In the genomic region with DNA sequence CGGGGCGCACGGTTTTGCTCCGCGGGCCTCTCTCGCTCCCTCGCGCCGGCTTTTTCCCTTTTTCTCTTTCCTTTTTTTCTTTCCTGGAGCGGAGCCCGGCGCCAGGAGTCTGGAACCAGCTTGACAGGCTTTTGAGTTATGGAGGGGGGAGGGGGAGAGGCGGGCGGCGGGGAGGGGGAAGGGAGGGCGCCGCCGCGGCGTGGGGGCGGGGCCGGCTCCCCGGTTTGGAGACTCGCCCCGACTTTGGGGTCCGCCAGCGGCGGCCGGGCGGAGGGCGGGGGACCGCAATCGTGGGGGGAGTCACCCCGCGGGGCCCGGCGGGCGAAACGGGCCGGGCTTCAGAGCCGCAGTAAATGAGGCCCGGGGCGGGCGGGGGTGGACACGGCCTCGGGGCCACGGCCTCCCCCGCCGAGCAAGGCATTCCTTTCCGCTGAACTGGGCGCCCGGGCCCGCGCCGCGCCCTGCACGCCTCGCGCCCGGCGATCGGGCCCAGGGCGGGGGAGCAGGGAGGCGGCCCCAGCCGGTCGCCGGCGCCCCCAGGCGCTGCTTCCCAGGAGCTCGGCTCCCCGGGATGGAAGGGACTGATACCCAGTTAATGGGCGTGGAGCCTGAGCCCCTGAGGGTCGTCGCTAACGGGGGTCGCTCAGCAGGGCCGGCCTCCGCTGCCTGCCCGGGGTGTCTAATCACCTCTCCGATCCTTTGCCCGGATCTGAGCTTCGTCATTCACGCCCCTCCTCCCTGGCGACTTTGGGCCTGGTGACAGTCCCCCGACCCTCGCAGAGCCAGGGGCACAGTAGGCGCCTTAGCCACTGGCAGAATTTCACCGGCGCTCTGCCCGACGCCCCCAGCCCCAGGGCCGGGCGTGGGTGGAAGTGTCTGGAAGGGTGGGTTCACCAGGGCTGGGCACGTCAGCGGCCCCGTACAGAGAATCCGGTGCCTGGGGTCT, we compare ENCODE assay signal across 8 cellular contexts.
DNase-seq lines count a peak whose midpoint lies in the region; ATAC-seq and TF ChIP-seq lines count a peak whose summit lies in the region.

No MANE protein-coding gene starts in this region.

- peak overlapping the region; percentile 95 for H3K27ac ChIP-seq in endodermal cell (ENCODE audit: low read depth, low read length)

- H3K9me3 Mint-ChIP-seq in endodermal cell: no peaks in the 10 kb centered on the region
- H3K9me3 Mint-ChIP-seq in stimulated activated naive CD8-positive, alpha-beta T cell treated with anti-CD3 and anti-CD28 coated beads, Interleukin-15, Interleukin-2, amounts not matched to agents 100 ng/mL and 50 ng/mL, for 24 hours: no peaks in the 10 kb centered on the region

- H3K27me3 Mint-ChIP-seq in endodermal cell (ENCODE audit: insufficient read depth): peaks cover 16% of the 10 kb centered on the region
- H3K27me3 Mint-ChIP-seq in stimulated activated naive CD8-positive, alpha-beta T cell treated with anti-CD3 and anti-CD28 coated beads, Interleukin-15, Interleukin-2, amounts not matched to agents 100 ng/mL and 50 ng/mL, for 24 hours: no peaks in the 10 kb centered on the region

- H3K9me3 ChIP-seq in endodermal cell (ENCODE audit: control insufficient read depth, low read length): no peaks in the 10 kb centered on the region

- H3K27me3 ChIP-seq in endodermal cell (ENCODE audit: control insufficient read depth, insufficient read depth, low read length, poor library complexity, severe bottlenecking): no peaks in the 10 kb centered on the region

- H3K4me1 Mint-ChIP-seq in endodermal cell: peaks cover 33% of the 10 kb centered on the region
- H3K4me1 Mint-ChIP-seq in stimulated activated naive CD8-positive, alpha-beta T cell treated with anti-CD3 and anti-CD28 coated beads, Interleukin-15, Interleukin-2, amounts not matched to agents 100 ng/mL and 50 ng/mL, for 24 hours (ENCODE audit: low read depth): peaks cover 47% of the 10 kb centered on the region

- H3K4me3 ChIP-seq in endodermal cell (ENCODE audit: low read length): no peak overlapping the region

- DNase-seq in D341Med (ENCODE audit: low spot score) (peak; percentile 84), NCI-H1092 (lab: John Stamatoyannopoulos, UW) (peak; percentile 73), endodermal cell (peak; percentile 84), lung microvascular endothelial cell (ENCODE audit: low read depth in 2 of 2) (peak; percentile 72 to 92)
- peak; percentile 38 to 43 for DNase-seq in activated CD4-positive, alpha-beta T cell treated with anti-CD3 and anti-CD28 coated beads, Interleukin-2, amount 50 U/mL, for 48 hours

- no peak overlapping the region for H3K27ac Mint-ChIP-seq in endodermal cell
- peak overlapping the region; percentile 74 for H3K27ac Mint-ChIP-seq in stimulated activated naive CD8-positive, alpha-beta T cell treated with anti-CD3 and anti-CD28 coated beads, Interleukin-15, Interleukin-2, amounts not matched to agents 100 ng/mL and 50 ng/mL, for 24 hours

- H3K9ac ChIP-seq in endodermal cell (ENCODE audit: extremely low read depth, low read length, poor library complexity, severe bottlenecking): no peak overlapping the region

- no peak for ATAC-seq in HG02938 (IDR thresholded peaks at IDR 0.05; ENCODE audit: unreplicated experiment)
- no peak for ATAC-seq in HG03378 (IDR thresholded peaks at IDR 0.05; ENCODE audit: unreplicated experiment)

- H3K36me3 ChIP-seq in endodermal cell (ENCODE audit: control insufficient read depth, insufficient read depth, low read length): no peaks in the 10 kb centered on the region

- TF ChIP-seq CTCF in endodermal cell (conservative IDR thresholded peaks at IDR 0.05): no peak

- H3K4me1 ChIP-seq in endodermal cell (ENCODE audit: control insufficient read depth, insufficient read depth, low read length): peaks cover 8% of the 10 kb centered on the region

- H3K4me3 Mint-ChIP-seq in endodermal cell: peak overlapping the region; percentile 50
- peak overlapping the region; percentile 51 for H3K4me3 Mint-ChIP-seq in stimulated activated naive CD8-positive, alpha-beta T cell treated with anti-CD3 and anti-CD28 coated beads, Interleukin-15, Interleukin-2, amounts not matched to agents 100 ng/mL and 50 ng/mL, for 24 hours

- no peaks in the 10 kb centered on the region for H3K36me3 Mint-ChIP-seq in endodermal cell (ENCODE audit: low read depth)
- no peaks in the 10 kb centered on the region for H3K36me3 Mint-ChIP-seq in stimulated activated naive CD8-positive, alpha-beta T cell treated with anti-CD3 and anti-CD28 coated beads, Interleukin-15, Interleukin-2, amounts not matched to agents 100 ng/mL and 50 ng/mL, for 24 hours (ENCODE audit: low read depth)

- WGBS in endodermal cell (ENCODE audit: insufficient coverage in 1 of 2, insufficient read length in 1 of 2), 2 experiments: 7 to 11% methylated on average over 28 to 91 of the region's 97 CpGs
